21 cellular contexts compared by ENCODE assay signal in the genomic region with DNA sequence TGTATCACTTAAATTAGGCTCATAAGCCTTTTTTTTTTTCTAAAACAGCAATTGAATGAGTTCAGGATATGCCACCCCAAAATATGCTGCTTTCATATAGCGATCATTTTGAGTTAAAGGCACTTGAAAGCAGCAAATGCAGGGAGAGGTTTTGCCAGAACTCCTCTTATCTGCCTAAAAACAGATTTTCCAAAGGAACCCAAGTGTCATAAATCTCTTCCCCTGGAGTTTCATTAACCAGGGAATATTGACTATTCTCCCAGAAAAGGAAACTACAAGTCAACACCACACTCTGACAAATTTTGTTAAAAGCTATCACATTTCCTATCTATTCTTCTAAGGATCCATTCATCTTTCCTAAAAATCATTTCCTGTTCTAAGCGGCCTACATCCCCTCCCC. TPM values are rescaled to one million over a fixed set of nuclear protein-coding genes. Genes with fewer than 3 reads are reported as not detected.
"Had no signal": no experiment of that assay in that cellular context is flagged by ENCODE, and none has a peak within 500 bp of the region (broad histone marks: within the 10 kb centered on the region; RNA-seq: fewer than 3 reads in every experiment).

No MANE protein-coding gene starts in this region.

- FAIRE-seq: frontal cortex, urothelium cell line had no signal

- H3K9me3 Mint-ChIP-seq: activated CD4-positive, alpha-beta memory T cell treated with anti-CD3 and anti-CD28 coated beads, Interleukin-2, amount 10 ng/mL, durations not matched to agents 7 days and 5 days; activated T-cell treated with anti-CD3 and anti-CD28 coated beads, Interleukin-2, amount 50 U/mL, for 24 hours; central memory CD8-positive, alpha-beta T cell; stimulated activated naive B cell treated with anti-CD40 and anti-IgM and Interleukin-4, amounts not matched to agents 10 μg/mL and 1 μg/mL and 100 μg/mL, for 72 hours had no signal

- H3K9me3 ChIP-seq: prostate gland, thyroid gland had no signal

- ATAC-seq: left ventricle myocardium superior; right cardiac atrium; stimulated activated naive B cell treated with anti-CD40 and anti-IgM and Interleukin-4, amounts not matched to agents 10 μg/mL and 1 μg/mL and 100 μg/mL, for 72 hours; T-helper 17 cell had no signal

- H3K4me1 Mint-ChIP-seq: central memory CD8-positive, alpha-beta T cell had no signal

- H3K36me3 ChIP-seq: prostate gland, WERI-Rb-1 had no signal

- H3K36me3 Mint-ChIP-seq: stimulated activated naive B cell treated with anti-CD40 and anti-IgM and Interleukin-4, amounts not matched to agents 10 μg/mL and 1 μg/mL and 100 μg/mL, for 72 hours had no signal

- H3K27ac Mint-ChIP-seq: activated CD4-positive, alpha-beta memory T cell treated with anti-CD3 and anti-CD28 coated beads, Interleukin-2, amount 10 ng/mL, durations not matched to agents 7 days and 5 days; activated T-cell treated with anti-CD3 and anti-CD28 coated beads, Interleukin-2, amount 50 U/mL, for 24 hours; stimulated activated naive B cell treated with anti-CD40 and anti-IgM and Interleukin-4, amounts not matched to agents 10 μg/mL and 1 μg/mL and 100 μg/mL, for 72 hours had no signal

- DNase-seq: activated CD4-positive, alpha-beta memory T cell treated with anti-CD3 and anti-CD28 coated beads, Interleukin-2, amount 10 ng/mL, durations not matched to agents 7 days and 5 days; activated naive CD4-positive, alpha-beta T cell treated with anti-CD3 and anti-CD28 coated beads, Interleukin-2, amount 50 U/mL, for 16 hours; activated T-cell treated with anti-CD3 and anti-CD28 coated beads, Interleukin-2, amount 50 U/mL, for 24 hours; effector CD8-positive, alpha-beta T cell; head of caudate nucleus; kidney glomerular epithelial cell; left ventricle myocardium superior; right cardiac atrium; stimulated activated CD4-positive, alpha-beta T cell treated with anti-CD3 and anti-CD28 coated beads, Interleukin-15, amount 100 ng/mL, for 24 hours; stimulated activated CD4-positive, alpha-beta T cell treated with anti-CD3 and anti-CD28 coated beads, Interleukin-4, amount 100 ng/mL, for 1 hour; stimulated activated naive B cell treated with anti-CD40 and anti-IgM and Interleukin-4, amounts not matched to agents 10 μg/mL and 1 μg/mL and 100 μg/mL, for 72 hours; T-helper 17 cell; thyroid gland; WERI-Rb-1 had no signal

- H3K4me3 ChIP-seq: coronary artery, prostate gland, thyroid gland had no signal

- H3K4me3 Mint-ChIP-seq: activated CD4-positive, alpha-beta memory T cell treated with anti-CD3 and anti-CD28 coated beads, Interleukin-2, amount 10 ng/mL, durations not matched to agents 7 days and 5 days; central memory CD8-positive, alpha-beta T cell; stimulated activated naive B cell treated with anti-CD40 and anti-IgM and Interleukin-4, amounts not matched to agents 10 μg/mL and 1 μg/mL and 100 μg/mL, for 72 hours had no signal

- H3K4me1 ChIP-seq: prostate gland, thyroid gland had no signal

- H3K27ac ChIP-seq: coronary artery, epithelial cell of prostate, prostate gland, skin epidermis, thyroid gland had no signal

- H3K27me3 ChIP-seq: thyroid gland had no signal

- H3K27me3 Mint-ChIP-seq: activated CD4-positive, alpha-beta memory T cell treated with anti-CD3 and anti-CD28 coated beads, Interleukin-2, amount 10 ng/mL, durations not matched to agents 7 days and 5 days; activated T-cell treated with anti-CD3 and anti-CD28 coated beads, Interleukin-2, amount 50 U/mL, for 24 hours; central memory CD8-positive, alpha-beta T cell; stimulated activated naive B cell treated with anti-CD40 and anti-IgM and Interleukin-4, amounts not matched to agents 10 μg/mL and 1 μg/mL and 100 μg/mL, for 72 hours; T-helper 17 cell had no signal

RNA-seq across cellular contexts. Expression of a gene that starts 11.3 kb away (rescaled TPM):
- total RNA-seq: activated CD4-positive, alpha-beta memory T cell treated with anti-CD3 and anti-CD28 coated beads, Interleukin-2, amount 10 ng/mL, durations not matched to agents 7 days and 5 days had no signal
